Comparison of ENCODE assay signal across 9 cellular contexts in genomic region chr6:21188505-21189223, GRCh38.
A peak's percentile ranks its signal among the peaks of the same experiment; 100 is the strongest.
DNase-seq lines count a peak whose midpoint lies in the region; ATAC-seq and TF ChIP-seq lines count a peak whose summit lies in the region.
"Had no signal": no experiment of that assay in that cellular context is flagged by ENCODE, and none has a peak within 500 bp of the region (broad histone marks: within the 10 kb centered on the region; RNA-seq: fewer than 3 reads in every experiment).

No MANE protein-coding gene starts in this region.

- H3K9me3 ChIP-seq in IMR-90 (ENCODE audit: control insufficient read depth, insufficient read depth, low read length): no peaks in the 10 kb centered on the region
- H3K9me3 ChIP-seq in aorta (ENCODE audit: control insufficient read depth, low read length): no peaks in the 10 kb centered on the region
- H3K9me3 ChIP-seq: neutrophil had no signal

- dilution Hi-C loops in IMR-90 (cut with HindIII; ENCODE audit: low sequenced_read_pairs, unreplicated experiment): no loop called here

- peak overlapping the region; percentile 20; the same call in 1 of the 2 replicates for H3K4ac ChIP-seq in IMR-90 (ENCODE audit: low read depth, low read length)

- no peak overlapping the region for H4K5ac ChIP-seq in IMR-90 (ENCODE audit: low read depth, low read length)

- H3K23ac ChIP-seq in IMR-90 (ENCODE audit: low read depth, low read length): no peak overlapping the region

- H4K20me1 ChIP-seq in IMR-90 (ENCODE audit: insufficient read depth, low read length): no peaks in the 10 kb centered on the region

- TF ChIP-seq CTCF in IMR-90 (conservative IDR thresholded peaks at IDR 0.05; ENCODE audit: low read depth, low read length) (no peak), osteocyte (IDR thresholded peaks at IDR 0.05) (no peak)

- intact Hi-C loops in IMR-90 (cut with micrococcal nuclease) (loop anchor here (2.0 kb wide), 1 partner anchor 14 kb away; no protein-coding TSS in a partner anchor), aorta (cut with DNase I) (loop anchor here in 1 of 2 donors (5.0 kb wide), 1 partner anchor 776 kb away; no protein-coding TSS in a partner anchor)

- H4K91ac ChIP-seq in IMR-90 (ENCODE audit: insufficient read depth, low read depth, low read length): peak overlapping the region; percentile 31; the same call in 1 of the 2 replicates

- H3K4me1 ChIP-seq in IMR-90 (ENCODE audit: control insufficient read depth, insufficient read depth, low read length) (peaks cover 4% of the 10 kb centered on the region), aorta (ENCODE audit: control insufficient read depth in 1 of 2, insufficient read depth in 2 of 2, low read length in 2 of 2) (peaks cover 3 to 6% of the 10 kb centered on the region in 2 donors)

- CTCF ChIA-PET in IMR-90 (lab: Yijun Ruan, JAX): no interaction called here

- H2AFZ ChIP-seq in IMR-90 (replicated peaks; ENCODE audit: low read length, poor library complexity): no peak overlapping the region

- no peak overlapping the region for H3K4me3 Mint-ChIP-seq in osteocyte (ENCODE audit: unreplicated experiment)

- BruUV-seq in IMR-90 (replicated peaks; lab: Mats Ljungman, UMichigan): no TSS peak

- no peak overlapping the region for H3K14ac ChIP-seq in IMR-90 (replicated peaks; ENCODE audit: low read depth, low read length)

- no peak for TF ChIP-seq RAD21 in IMR-90 (IDR thresholded peaks at IDR 0.05; ENCODE audit: low read length)

- H3K9ac ChIP-seq in IMR-90 (ENCODE audit: low read depth, low read length): no peak overlapping the region

- ATAC-seq in IMR-90 (ENCODE audit: low read depth) (no peak), aorta (ENCODE audit: low FRiP score) (no peak)

- 0 out of 2 replicates have a peak overlapping the region, but pooled peaks have one; percentile 27 for H2BK20ac ChIP-seq in IMR-90 (ENCODE audit: low read depth, low read length)

- peak overlapping the region; percentile 14; the same call in 1 of the 2 replicates for H2BK120ac ChIP-seq in IMR-90 (ENCODE audit: low read depth, low read length)

- no peaks in the 10 kb centered on the region; a peak in 1 of 4 replicates for H3K79me1 ChIP-seq in IMR-90 (ENCODE audit: low read depth in 1 of 2, low read length in 2 of 2)

- no peak overlapping the region for H3K56ac ChIP-seq in IMR-90 (ENCODE audit: extremely low read depth, insufficient read depth, low read length)

- in situ Hi-C loops in IMR-90 (cut with MboI; ENCODE audit: low sequenced_read_pairs): no loop called here

- peak; percentile 22 to 38 for DNase-seq in NCI-H524 (lab: John Stamatoyannopoulos, UW)
- no peak for DNase-seq in NCI-H524 treated with DMSO at 0.1 percent for 48 hours (lab: John Stamatoyannopoulos, UW)
- DNase-seq in IMR-90: no peak
- peak; percentile 66 to 81 for DNase-seq in SHP77 (lab: John Stamatoyannopoulos, UW)
- DNase-seq in osteocyte (ENCODE audit: extremely low spot score, unreplicated experiment): no peak
- no peak for DNase-seq in aorta
- no peak for DNase-seq in retina
- DNase-seq in cerebellar nuclear complex (lab: John Stamatoyannopoulos, UW): no peak

- no peak overlapping the region for H4K8ac ChIP-seq in IMR-90 (ENCODE audit: low read depth in 2 of 2, low read length in 2 of 2)

- WGBS in IMR-90 (ENCODE audit: extremely low coverage in 2 of 2, insufficient read length in 1 of 2), 2 experiments: 84% methylated on average over 4 of the region's 9 CpGs; no CpG with 5 or more reads in 1 of the 2 experiments
- 36 to 38% methylated on average over 9 of the region's 9 CpGs for WGBS in aorta, 2 donors

- no peak overlapping the region for H3K4me2 ChIP-seq in IMR-90 (ENCODE audit: low read depth, low read length)

- H3K4me3 ChIP-seq in IMR-90 (ENCODE audit: insufficient read depth, low read depth, low read length): no peak overlapping the region
- H3K4me3 ChIP-seq in aorta (ENCODE audit: low read length in 2 of 2): no peak overlapping the region

- no peaks in the 10 kb centered on the region for H3K27me3 ChIP-seq in IMR-90 (ENCODE audit: control insufficient read depth, insufficient read depth, low read length)
- H3K27me3 ChIP-seq in aorta (ENCODE audit: control insufficient read depth in 1 of 2, insufficient read depth in 2 of 2, low read length in 1 of 2): no peaks in the 10 kb centered on the region
- H3K27me3 ChIP-seq: neutrophil had no signal

- no peaks in the 10 kb centered on the region for H3K27me3 Mint-ChIP-seq in osteocyte (ENCODE audit: unreplicated experiment)

- H3K18ac ChIP-seq in IMR-90 (ENCODE audit: low read depth, low read length): peak overlapping the region; percentile 38; the same call in 1 of the 2 replicates

- H3K27ac ChIP-seq in IMR-90 (ENCODE audit: insufficient read depth, low read length) (no peak overlapping the region), aorta (ENCODE audit: low read depth in 1 of 2, low read length in 2 of 2) (peak overlapping the region in 1 of 2 donors; percentile 25)
- H3K27ac ChIP-seq: neutrophil had no signal

- no peak overlapping the region for H2AK9ac ChIP-seq in IMR-90 (replicated peaks; ENCODE audit: low read depth, low read length, poor library complexity)

- H2AK5ac ChIP-seq in IMR-90 (ENCODE audit: low read depth, low read length): no peak overlapping the region

- TF ChIP-seq POLR2A in IMR-90 (IDR thresholded peaks at IDR 0.05; ENCODE audit: low read depth, low read length): no peak

- H3K9me1 ChIP-seq in IMR-90 (ENCODE audit: insufficient read depth, low read length): no peaks in the 10 kb centered on the region

- H3K9me3 Mint-ChIP-seq in osteocyte (ENCODE audit: unreplicated experiment): no peaks in the 10 kb centered on the region

- peak overlapping the region; percentile 67 for H3K27ac Mint-ChIP-seq in osteocyte (ENCODE audit: unreplicated experiment)

- H3K36me3 Mint-ChIP-seq in osteocyte (ENCODE audit: unreplicated experiment): peaks cover 2% of the 10 kb centered on the region

- POLR2A ChIA-PET in IMR-90 (lab: Charles Lee; ENCODE audit: unreplicated experiment): no interaction called here

- H3K36me3 ChIP-seq in IMR-90 (ENCODE audit: control insufficient read depth, insufficient read depth, low read length) (no peaks in the 10 kb centered on the region), aorta (ENCODE audit: control insufficient read depth in 1 of 2, insufficient read depth in 2 of 2, low read length in 1 of 2) (no peaks in the 10 kb centered on the region)
- H3K36me3 ChIP-seq: neutrophil had no signal

- H2BK5ac ChIP-seq in IMR-90 (ENCODE audit: low read depth, low read length, poor library complexity, severe bottlenecking): no peak overlapping the region

- no peak overlapping the region; the same call in 2 of the 3 replicates for H2BK15ac ChIP-seq in IMR-90 (ENCODE audit: low read depth, low read length)

- H3K4me1 Mint-ChIP-seq in osteocyte (ENCODE audit: unreplicated experiment): peaks cover 52% of the 10 kb centered on the region

TF ChIP-seq in IMR-90, 13 proteins besides CTCF, POLR2A, EP300 and RAD21:
- no peak for TF ChIP-seq SMC3 (IDR thresholded peaks at IDR 0.05; ENCODE audit: low read depth, low read length)
- no peak for TF ChIP-seq USF2 (IDR thresholded peaks at IDR 0.05; ENCODE audit: low read depth, low read length)
- no peak for TF ChIP-seq RFX5 (IDR thresholded peaks at IDR 0.05; ENCODE audit: low read depth, low read length)
- no peak for TF ChIP-seq FOS (IDR thresholded peaks at IDR 0.05; ENCODE audit: low read depth, low read length)
- no peak for TF ChIP-seq MXI1 (IDR thresholded peaks at IDR 0.05; ENCODE audit: borderline replicate concordance, low read depth, low read length)
- TF ChIP-seq NFE2L2 (IDR thresholded peaks at IDR 0.05; ENCODE audit: low read depth, low read length): no peak
- TF ChIP-seq MAZ (IDR thresholded peaks at IDR 0.05; ENCODE audit: borderline replicate concordance, low read depth, low read length): no peak
- no peak for TF ChIP-seq CEBPB (IDR thresholded peaks at IDR 0.05; ENCODE audit: low read depth, low read length)
- TF ChIP-seq ELK1 (IDR thresholded peaks at IDR 0.05; ENCODE audit: borderline replicate concordance, low read depth, low read length): no peak
- no peak for TF ChIP-seq BHLHE40 (IDR thresholded peaks at IDR 0.05; ENCODE audit: low read depth, low read length)
- no peak for TF ChIP-seq RCOR1 (IDR thresholded peaks at IDR 0.05; ENCODE audit: insufficient replicate concordance, low read length)
- no peak for TF ChIP-seq CHD1 (IDR thresholded peaks at IDR 0.05; ENCODE audit: low read depth, low read length)
- no peak for TF ChIP-seq MAFK (IDR thresholded peaks at IDR 0.05; ENCODE audit: low read depth, low read length)

Comparison
In these comparisons a context has a peak if more than half of its experiments do, and no peak if none do; other contexts are left out.
1. DNase-seq: peak in NCI-H524 (2 of 2) and SHP77 (2 of 2); none in NCI-H524 treated with DMSO at 0.1 percent for 48 hours (single experiment), IMR-90 (single experiment), osteocyte (single experiment), aorta (0 of 2), retina (single experiment) and cerebellar nuclear complex (0 of 2).